27 cellular contexts compared by ENCODE assay signal in genomic region chr13:60109285-60109684, GRCh38. TPM values are rescaled to one million over a fixed set of nuclear protein-coding genes. Genes with fewer than 3 reads are reported as not detected.
DNase-seq lines count a peak whose midpoint lies in the region; ATAC-seq, FAIRE-seq and TF ChIP-seq lines count a peak whose summit lies in the region.
"Had no signal": no experiment of that assay in that cellular context is flagged by ENCODE, and none has a peak within 500 bp of the region (broad histone marks: within the 10 kb centered on the region; RNA-seq: fewer than 3 reads in every experiment).

No MANE protein-coding gene starts in this region.

- intact Hi-C loops in Right ventricle myocardium inferior (cut with DNase I) (no loop called here), K562 (cut with micrococcal nuclease) (no loop called here)

- no peaks in the 10 kb centered on the region for H4K20me1 ChIP-seq in K562 (replicated peaks; ENCODE audit: control insufficient read depth, insufficient read depth, low read length)
- H4K20me1 ChIP-seq: BLaER1 had no signal

- POLR2A ChIA-PET in WTC11 (lab: Charles Lee): no interaction called here
- POLR2A ChIA-PET in K562 (lab: Yijun Ruan, JAX): interaction anchor here (0.6 to 0.7 kb wide), 3 partner anchors 12 to 614 kb away, joined by 3 to 5 read pairs (median 3); no protein-coding TSS in a partner anchor
- POLR2A ChIA-PET in activated CD8-positive, alpha-beta T cell treated with anti-CD3 and anti-CD28 coated beads, Interleukin-2, amount 10 ng/mL, durations not matched to agents 7 days and 5 days (lab: Charles Lee): no interaction called here

- no peak overlapping the region for H2AFZ ChIP-seq in K562 (ENCODE audit: low read depth, low read length)

- H3K9ac ChIP-seq in K562 (ENCODE audit: insufficient read depth in 1 of 2, low read depth in 2 of 2, low read length in 2 of 2): no peak overlapping the region
- H3K9ac ChIP-seq: BLaER1 had no signal

- no TSS peak for BruUV-seq in K562 (replicated peaks; lab: Mats Ljungman, UMichigan)

- no peak for TF ChIP-seq CTCF in cardiac muscle cell (IDR thresholded peaks at IDR 0.05; ENCODE audit: low read depth, low read length)
- TF ChIP-seq CTCF in WTC11 (IDR thresholded peaks at IDR 0.05): no peak
- TF ChIP-seq CTCF in K562 (IDR thresholded peaks at IDR 0.05 in 2 of 3, conservative IDR thresholded peaks at IDR 0.05 in 1 of 3; ENCODE audit: insufficient read depth in 2 of 3, low read depth in 1 of 3, low read length in 3 of 3): 0 out of 6 replicates have a peak, but pooled peaks of 1 of the 3 experiments have one; percentile 7

- TF ChIP-seq EP300 in K562 (IDR thresholded peaks at IDR 0.05; ENCODE audit: low read length): no peak

- DNase-seq in cardiac muscle cell (ENCODE audit: low read depth in 1 of 2, low spot score in 1 of 2) (no peak), Right ventricle myocardium inferior (ENCODE audit: missing footprints) (no peak), WTC11 (ENCODE audit: low spot score) (no peak), K562 (ENCODE audit: extremely low read depth in 1 of 4, low spot score in 3 of 4) (no peak), NCI-H2081 (lab: John Stamatoyannopoulos, UW) (no peak)
- DNase-seq in activated CD8-positive, alpha-beta T cell treated with anti-CD3 and anti-CD28 coated beads, Interleukin-2, amount 10 ng/mL, durations not matched to agents 7 days and 5 days: no peak
- no peak for DNase-seq in activated CD4-positive, CD25-positive, alpha-beta regulatory T cell treated with anti-CD3 and anti-CD28 coated beads, Interleukin-2, amount 50 U/mL, for 72 hours
- DNase-seq: ACHN; BE2C; C1 segment of cervical spinal cord; CD4-positive, alpha-beta memory T cell; CD4-positive, CD25-positive, alpha-beta regulatory T cell; CD8-positive, alpha-beta memory T cell; COR-L47; DMS 273 treated with DMSO at 0.1 percent for 48 hours; DMS153; DMS53; DMS79; DND-41; EL; GDM1 had no signal

- H3K9me1 ChIP-seq in K562 (ENCODE audit: control insufficient read depth, insufficient read depth, low read length): no peaks in the 10 kb centered on the region

- 69% methylated on average over 2 of the region's 3 CpGs for WGBS in K562 (ENCODE audit: insufficient coverage, low coverage, missing lambda C conversion rate)

- peaks cover 11% of the 10 kb centered on the region for H3K36me3 Mint-ChIP-seq in WTC11
- peaks cover 49% of the 10 kb centered on the region for H3K36me3 Mint-ChIP-seq in activated CD8-positive, alpha-beta T cell treated with anti-CD3 and anti-CD28 coated beads, Interleukin-2, amount 10 ng/mL, durations not matched to agents 7 days and 5 days (ENCODE audit: low read depth)
- H3K36me3 Mint-ChIP-seq: CD4-positive, alpha-beta memory T cell; CD4-positive, CD25-positive, alpha-beta regulatory T cell had no signal

- H3K4me1 ChIP-seq in cardiac muscle cell (ENCODE audit: low read depth) (peaks cover 6% of the 10 kb centered on the region), K562 (replicated peaks in 1 of 2; ENCODE audit: control insufficient read depth in 2 of 2, insufficient read depth in 2 of 2, low read length in 2 of 2) (peaks cover 0 to 6% of the 10 kb centered on the region in 2 experiments; a peak in 1 of 5 replicates)
- H3K4me1 ChIP-seq: A549, BLaER1 had no signal

- TF ChIP-seq RAD21 in K562 (CRISPR knock-in tag; conservative IDR thresholded peaks at IDR 0.05 in 1 of 2, IDR thresholded peaks at IDR 0.05 in 1 of 2): no peak

- ATAC-seq in Right ventricle myocardium inferior: no peak
- no peak for ATAC-seq in WTC11
- no peak for ATAC-seq in K562
- no peak for ATAC-seq in activated CD8-positive, alpha-beta T cell treated with anti-CD3 and anti-CD28 coated beads, Interleukin-2, amount 10 ng/mL, durations not matched to agents 7 days and 5 days
- ATAC-seq: A549 had no signal

- peaks cover 4% of the 10 kb centered on the region for H3K9me3 Mint-ChIP-seq in WTC11
- peaks cover 3% of the 10 kb centered on the region for H3K9me3 Mint-ChIP-seq in activated CD8-positive, alpha-beta T cell treated with anti-CD3 and anti-CD28 coated beads, Interleukin-2, amount 10 ng/mL, durations not matched to agents 7 days and 5 days (ENCODE audit: insufficient read depth)

- CTCF ChIA-PET in WTC11 (lab: Charles Lee) (interaction anchor here (0.6 to 0.9 kb wide), 2 partner anchors 14 to 16 kb away, joined by 4 to 5 read pairs; no protein-coding TSS in a partner anchor), K562 (lab: Yijun Ruan, JAX; ENCODE audit: low intra/inter-chr PET ratio) (no interaction called here)
- CTCF ChIA-PET in activated CD8-positive, alpha-beta T cell treated with anti-CD3 and anti-CD28 coated beads, Interleukin-2, amount 10 ng/mL, durations not matched to agents 7 days and 5 days (lab: Charles Lee): no interaction called here

- H3K4me3 ChIP-seq in cardiac muscle cell: no peak overlapping the region
- H3K4me3 ChIP-seq in K562: no peak overlapping the region
- H3K4me3 ChIP-seq: A549, BLaER1 had no signal

- no peaks in the 10 kb centered on the region for H3K4me1 Mint-ChIP-seq in WTC11
- H3K4me1 Mint-ChIP-seq in activated CD8-positive, alpha-beta T cell treated with anti-CD3 and anti-CD28 coated beads, Interleukin-2, amount 10 ng/mL, durations not matched to agents 7 days and 5 days (ENCODE audit: low read depth): no peaks in the 10 kb centered on the region
- H3K4me1 Mint-ChIP-seq: CD14-positive monocyte; CD8-positive, alpha-beta memory T cell had no signal

- no peaks in the 10 kb centered on the region for H3K27me3 Mint-ChIP-seq in WTC11 (ENCODE audit: low read depth)
- H3K27me3 Mint-ChIP-seq in activated CD8-positive, alpha-beta T cell treated with anti-CD3 and anti-CD28 coated beads, Interleukin-2, amount 10 ng/mL, durations not matched to agents 7 days and 5 days (ENCODE audit: low read depth): no peaks in the 10 kb centered on the region
- H3K27me3 Mint-ChIP-seq: CD4-positive, alpha-beta memory T cell; CD4-positive, CD25-positive, alpha-beta regulatory T cell had no signal

- H3K36me3 ChIP-seq in cardiac muscle cell (no peaks in the 10 kb centered on the region), K562 (ENCODE audit: control insufficient read depth, insufficient read depth, low read length) (peaks cover 22% of the 10 kb centered on the region; the same call in 1 of the 3 replicates)

- H3K27ac ChIP-seq in cardiac muscle cell (peak overlapping the region; percentile 54), K562 (ENCODE audit: extremely low read depth, low read depth, low read length) (peak overlapping the region; percentile 42; the same call in 1 of the 3 replicates)
- H3K27ac ChIP-seq: 22Rv1, A549, BLaER1 had no signal

- no peak overlapping the region for H3K4me2 ChIP-seq in K562 (ENCODE audit: insufficient read depth, low read length)
- H3K4me2 ChIP-seq: A549, BLaER1 had no signal

- H3K27me3 ChIP-seq in cardiac muscle cell (no peaks in the 10 kb centered on the region), K562 (ENCODE audit: control insufficient read depth in 2 of 2, insufficient read depth in 2 of 2, low read length in 2 of 2) (no peaks in the 10 kb centered on the region)
- H3K27me3 ChIP-seq: BE2C, BLaER1 had no signal

- no peak for TF ChIP-seq POLR2A in K562 (conservative IDR thresholded peaks at IDR 0.05)

- H3K27ac Mint-ChIP-seq in WTC11: peak overlapping the region; percentile 9; the same call in 1 of the 2 replicates
- H3K27ac Mint-ChIP-seq in activated CD8-positive, alpha-beta T cell treated with anti-CD3 and anti-CD28 coated beads, Interleukin-2, amount 10 ng/mL, durations not matched to agents 7 days and 5 days: no peak overlapping the region
- H3K27ac Mint-ChIP-seq: CD14-positive monocyte; CD4-positive, alpha-beta memory T cell; CD4-positive, CD25-positive, alpha-beta regulatory T cell; CD8-positive, alpha-beta memory T cell had no signal

- in situ Hi-C loops in K562 (cut with MboI): no loop called here

- H3K79me2 ChIP-seq in K562 (ENCODE audit: control insufficient read depth, insufficient read depth, low read length): no peaks in the 10 kb centered on the region; the same call in 2 of the 3 replicates

- H3K9me3 ChIP-seq in cardiac muscle cell (ENCODE audit: low read depth) (no peaks in the 10 kb centered on the region), K562 (replicated peaks; ENCODE audit: control insufficient read depth, insufficient read depth, low read depth, low read length) (no peaks in the 10 kb centered on the region)
- H3K9me3 ChIP-seq: BE2C had no signal

- FAIRE-seq in K562 (lab: Jason Lieb, UNC): no peak
- FAIRE-seq: A549, GM12891, GM19239 had no signal

- no peak overlapping the region for H3K4me3 Mint-ChIP-seq in WTC11
- no peak overlapping the region for H3K4me3 Mint-ChIP-seq in activated CD8-positive, alpha-beta T cell treated with anti-CD3 and anti-CD28 coated beads, Interleukin-2, amount 10 ng/mL, durations not matched to agents 7 days and 5 days
- H3K4me3 Mint-ChIP-seq: CD14-positive monocyte; CD4-positive, alpha-beta memory T cell; CD4-positive, CD25-positive, alpha-beta regulatory T cell; CD8-positive, alpha-beta memory T cell had no signal

TF ChIP-seq in WTC11, 78 proteins besides CTCF, POLR2A, EP300 and RAD21 (continues in another document):
- TF ChIP-seq ESRRA (CRISPR knock-in tag; IDR thresholded peaks at IDR 0.05; ENCODE audit: borderline replicate concordance): no peak

TF ChIP-seq in K562, 482 proteins besides CTCF, POLR2A, EP300 and RAD21 (continues in another document):
- no peak for TF ChIP-seq TAL1 (IDR thresholded peaks at IDR 0.05)

RNA-seq across cellular contexts. Expression of gene DIAPH3, which starts 54.4 kb away (rescaled TPM):
- total RNA-seq in cardiac muscle cell (2.6 and 5.2 TPM in 2 replicates), Right ventricle myocardium inferior (0.46 TPM), WTC11 (2021) (20.6 to 27.6 TPM (median 21.0 TPM) in 3 replicates), K562 (2014; rRNA removed) (9.3 and 10.4 TPM in 2 replicates), K562 (2014; rRNA removed; fragmentation: Illumina TruSeq; extraction: Trizol) (18.2 and 21.4 TPM in 2 replicates), K562 (2015; rRNA removed; fragmentation: Illumina TruSeq; extraction: Trizol) (14.3 and 14.7 TPM in 2 replicates), K562 (2021) (17.1 and 18.7 TPM in 2 replicates)
- polyA plus RNA-seq in cardiac muscle cell (2.9 and 4.8 TPM in 2 replicates), K562 (2011; rRNA removed) (12.3 and 16.0 TPM in 2 replicates), K562 (2014; fragmentation: Illumina TruSeq; extraction: Trizol) (14.9 and 17.2 TPM in 2 replicates), K562 (2014; fragmentation: Nextera tagmentation; extraction: Ambion mirVana) (10 to 100 TPM in 1 of 2 experiments, 1 to 10 TPM in 1; 10.0 to 10.6 TPM), K562 (2014; rRNA removed) (8.4 and 9.0 TPM in 2 replicates)
- 16.1 and 63.3 TPM in 2 replicates for total RNA-seq in K562 (2011; cell fraction: chromatin; rRNA removed; ENCODE audit: low replicate concordance)
- total RNA-seq in K562 (2011; cell fraction: nucleolus; rRNA removed): 10.2 and 15.9 TPM in 2 replicates
- 20.3 and 23.1 TPM in 2 replicates for total RNA-seq in K562 (2011; cell fraction: nucleoplasm; rRNA removed)
- polyA plus RNA-seq in K562 (2011; cell fraction: cytosol; rRNA removed): 3.5 and 6.4 TPM in 2 replicates
- polyA plus RNA-seq in K562 (2011; cell fraction: nucleus; rRNA removed): 7.0 and 10.8 TPM in 2 replicates
- 10.8 and 16.4 TPM in 2 replicates for polyA plus RNA-seq in K562 (2012)
- polyA minus RNA-seq in K562 (2011; rRNA and poly(A)+ RNA removed): 47.8 and 52.7 TPM in 2 replicates
- polyA minus RNA-seq in K562 (2011; cell fraction: cytosol; rRNA and poly(A)+ RNA removed): 11.1 and 14.1 TPM in 2 replicates
- polyA minus RNA-seq in K562 (2011; cell fraction: nucleus; rRNA and poly(A)+ RNA removed): 38.5 and 55.3 TPM in 2 replicates
- total RNA-seq in activated CD8-positive, alpha-beta T cell treated with anti-CD3 and anti-CD28 coated beads, Interleukin-2, amount 10 ng/mL, durations not matched to agents 7 days and 5 days: 10 to 100 TPM; 25.9 to 26.8 TPM
- total RNA-seq: CD4-positive, alpha-beta memory T cell had no signal
